Comparison of ENCODE assay signal across 16 cellular contexts in genomic region chr6:35021014-35021413, GRCh38.
DNase-seq lines count a peak whose midpoint lies in the region; ATAC-seq and TF ChIP-seq lines count a peak whose summit lies in the region.
"Had no signal": no experiment of that assay in that cellular context is flagged by ENCODE, and none has a peak within 500 bp of the region (broad histone marks: within the 10 kb centered on the region; RNA-seq: fewer than 3 reads in every experiment).

No MANE protein-coding gene starts in this region.

- TF ChIP-seq POLR2A in gastroesophageal sphincter (IDR thresholded peaks at IDR 0.05) (peak in 1 of 2 donors; percentile 13), ovary (IDR thresholded peaks at IDR 0.05) (no peak)

- intact Hi-C loops in ovary (cut with DNase I) = no loop called here
- intact Hi-C loops in tibial artery (cut with DNase I; ENCODE audit: low total_unique reads) = no loop called here

- H3K27ac Mint-ChIP-seq in activated naive CD8-positive, alpha-beta T cell treated with anti-CD3 and anti-CD28 coated beads for 36 hours = no peak overlapping the region

- H3K4me1 ChIP-seq in gastroesophageal sphincter = peaks cover 20 to 84% (median 48%) of the 10 kb centered on the region in 3 donors
- H3K4me1 ChIP-seq in ovary (ENCODE audit: insufficient read depth) = peaks cover 21% of the 10 kb centered on the region
- H3K4me1 ChIP-seq in tibial artery = peaks cover 0 to 96% (median 71%) of the 10 kb centered on the region in 4 donors

- H3K27me3 Mint-ChIP-seq in activated naive CD8-positive, alpha-beta T cell treated with anti-CD3 and anti-CD28 coated beads for 36 hours = no peaks in the 10 kb centered on the region

- H3K9me3 ChIP-seq in gastroesophageal sphincter (no peaks in the 10 kb centered on the region), ovary (no peaks in the 10 kb centered on the region), tibial artery (no peaks in the 10 kb centered on the region)
- H3K9me3 ChIP-seq: pancreas had no signal

- H3K36me3 ChIP-seq in gastroesophageal sphincter (no peaks in the 10 kb centered on the region), ovary (no peaks in the 10 kb centered on the region), tibial artery (no peaks in the 10 kb centered on the region)
- H3K36me3 ChIP-seq: pancreas had no signal

- no peaks in the 10 kb centered on the region for H3K27me3 ChIP-seq in gastroesophageal sphincter
- no peaks in the 10 kb centered on the region for H3K27me3 ChIP-seq in ovary
- no peaks in the 10 kb centered on the region for H3K27me3 ChIP-seq in tibial artery
- H3K27me3 ChIP-seq: hepatocyte, pancreas had no signal

- H3K4me3 Mint-ChIP-seq in activated naive CD8-positive, alpha-beta T cell treated with anti-CD3 and anti-CD28 coated beads for 36 hours = no peak overlapping the region

- ATAC-seq in gastroesophageal sphincter (no peak), HG03175 (IDR thresholded peaks at IDR 0.05; ENCODE audit: unreplicated experiment) (no peak)
- ATAC-seq: pancreas; stimulated activated naive CD8-positive, alpha-beta T cell treated with anti-CD3 and anti-CD28 coated beads, Interleukin-15, Interleukin-2, amounts not matched to agents 100 U/mL and 50 U/mL, for 24 hours had no signal

- WGBS in gastroesophageal sphincter (ENCODE audit: low coverage in 1 of 2), 2 donors = no CpG with 5 or more reads among the region's 3 CpGs
- 22 to 26% (median 23%) methylated on average over 3 of the region's 3 CpGs for WGBS in ovary, 3 donors

- H3K4me1 Mint-ChIP-seq in activated naive CD8-positive, alpha-beta T cell treated with anti-CD3 and anti-CD28 coated beads for 36 hours = no peaks in the 10 kb centered on the region

- H3K27ac ChIP-seq in angular gyrus (ENCODE audit: low read depth, low read length) (peak overlapping the region; percentile 22), gastroesophageal sphincter (peak overlapping the region; percentile 97 to 99 (median 98)), ovary (peak overlapping the region in 1 of 2 donors; percentile 38), tibial artery (peak overlapping the region; percentile 92 to 96)
- H3K27ac ChIP-seq: pancreas had no signal

- H3K4me3 ChIP-seq in gastroesophageal sphincter (peak overlapping the region; percentile 69 to 76), ovary (no peak overlapping the region), tibial artery (peak overlapping the region in 1 of 2 donors; percentile 22)
- H3K4me3 ChIP-seq: hepatocyte, pancreas had no signal

- DNase-seq in ovary = peak; percentile 36 to 59 (median 57)
- DNase-seq in tibial artery = peak; percentile 53 to 76
- DNase-seq in NCI-H748 (lab: John Stamatoyannopoulos, UW; ENCODE audit: unreplicated experiment) = no peak
- no peak for DNase-seq in activated naive CD8-positive, alpha-beta T cell treated with anti-CD3 and anti-CD28 coated beads for 36 hours
- no peak for DNase-seq in NCI-H128 (lab: John Stamatoyannopoulos, UW; ENCODE audit: unreplicated experiment)
- DNase-seq: activated CD4-positive, CD25-positive, alpha-beta regulatory T cell treated with anti-CD3 and anti-CD28 coated beads, Interleukin-2, amount 50 U/mL, for 72 hours; activated gamma-delta T cell treated with Interleukin-2 at 50 U/mL for 16 hours; NCI-H187; NCI-H510A treated with DMSO at 0.1 percent for 48 hours; OCI-M1; pancreas; stimulated activated naive CD8-positive, alpha-beta T cell treated with anti-CD3 and anti-CD28 coated beads, Interleukin-15, Interleukin-2, amounts not matched to agents 100 U/mL and 50 U/mL, for 24 hours had no signal

- H3K36me3 Mint-ChIP-seq in activated naive CD8-positive, alpha-beta T cell treated with anti-CD3 and anti-CD28 coated beads for 36 hours = peaks cover 8% of the 10 kb centered on the region

- no peaks in the 10 kb centered on the region for H3K9me3 Mint-ChIP-seq in activated naive CD8-positive, alpha-beta T cell treated with anti-CD3 and anti-CD28 coated beads for 36 hours

- TF ChIP-seq EP300 in gastroesophageal sphincter (IDR thresholded peaks at IDR 0.05) (no peak), ovary (IDR thresholded peaks at IDR 0.05) (no peak)

- TF ChIP-seq CTCF in gastroesophageal sphincter (IDR thresholded peaks at IDR 0.05) (no peak), ovary (IDR thresholded peaks at IDR 0.05) (no peak), tibial artery (IDR thresholded peaks at IDR 0.05) (no peak)

Comparison
In these comparisons a context has a peak if more than half of its experiments do, and no peak if none do; other contexts are left out.
1. DNase-seq: peak in ovary (5 of 5) and tibial artery (2 of 2); none in NCI-H748 (single experiment), activated naive CD8-positive, alpha-beta T cell treated with anti-CD3 and anti-CD28 coated beads for 36 hours (single experiment) and NCI-H128 (single experiment).